ENCODE assay signal across 8 cellular contexts in the genomic region with DNA sequence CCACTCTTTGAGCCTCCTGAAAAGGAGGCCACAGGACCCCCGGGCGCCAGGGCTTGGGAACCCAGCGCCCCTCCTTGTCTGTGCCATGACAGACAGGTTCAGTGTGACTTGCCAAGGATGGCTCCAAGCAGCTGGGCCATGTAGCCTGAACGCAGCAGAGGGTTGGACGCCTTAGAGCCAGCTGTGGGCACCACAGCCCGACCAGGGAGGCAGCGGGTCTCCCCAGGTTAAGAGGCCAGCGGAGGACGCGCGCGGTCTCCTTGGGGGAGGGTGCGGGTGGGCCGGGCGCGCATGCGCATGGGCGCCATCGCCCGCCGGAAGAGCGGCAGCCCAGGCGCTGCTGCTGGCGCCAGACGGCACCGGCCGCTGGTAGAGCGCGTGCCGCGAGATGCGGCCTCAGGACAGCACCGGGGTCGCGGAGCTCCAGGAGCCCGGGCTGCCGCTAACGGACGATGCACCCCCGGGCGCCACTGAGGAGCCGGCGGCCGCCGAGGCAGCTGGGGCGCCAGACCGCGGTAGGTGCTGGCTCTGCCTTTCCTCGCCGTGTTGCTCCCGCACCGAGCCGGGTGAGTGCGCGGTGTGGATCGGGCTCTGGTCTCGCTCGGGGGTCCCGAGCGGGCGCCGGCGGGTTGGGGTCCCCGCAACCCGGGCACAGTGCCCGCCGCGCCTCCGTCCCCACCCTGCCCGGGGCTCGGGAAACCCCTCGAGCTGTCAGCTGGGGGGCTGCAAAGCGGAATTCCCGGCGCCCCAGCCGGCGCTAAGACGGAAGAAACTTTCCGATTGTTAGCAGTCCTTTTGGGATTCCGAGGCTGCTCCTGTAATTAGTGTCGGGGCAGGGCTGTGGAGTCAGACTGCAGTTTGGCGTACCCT. TPM values are rescaled to one million over a fixed set of nuclear protein-coding genes. Genes with fewer than 3 reads are reported as not detected.
DNase-seq lines count a peak whose midpoint lies in the region; ATAC-seq and TF ChIP-seq lines count a peak whose summit lies in the region.

A gene with protein sequence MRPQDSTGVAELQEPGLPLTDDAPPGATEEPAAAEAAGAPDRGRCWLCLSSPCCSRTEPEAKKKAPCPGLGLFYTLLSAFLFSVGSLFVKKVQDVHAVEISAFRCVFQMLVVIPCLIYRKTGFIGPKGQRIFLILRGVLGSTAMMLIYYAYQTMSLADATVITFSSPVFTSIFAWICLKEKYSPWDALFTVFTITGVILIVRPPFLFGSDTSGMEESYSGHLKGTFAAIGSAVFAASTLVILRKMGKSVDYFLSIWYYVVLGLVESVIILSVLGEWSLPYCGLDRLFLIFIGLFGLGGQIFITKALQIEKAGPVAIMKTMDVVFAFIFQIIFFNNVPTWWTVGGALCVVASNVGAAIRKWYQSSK (plus strand): TSS at position 333 of the 870 bp plus-strand sequence. CDS start 56 bp downstream, at position 389.

- peak within 1 kb of the TSS; percentile 77 to 85 for H3K4me3 Mint-ChIP-seq in stimulated activated naive CD8-positive, alpha-beta T cell treated with anti-CD3 and anti-CD28 coated beads, Interleukin-15, amount 100 ng/mL, for 72 hours

- H2AFZ ChIP-seq in neural cell (ENCODE audit: low read depth, low read length) = peak within 1 kb of the TSS; percentile 58

- H3F3A ChIP-seq in neural cell (ENCODE audit: insufficient read depth, low read length, poor library complexity, severe bottlenecking) = no peaks in the 10 kb centered on the region

- peak within 1 kb of the TSS; percentile 58 to 93 (median 76) for H3K4me3 ChIP-seq in Peyer's patch
- peak within 1 kb of the TSS; percentile 89 for H3K4me3 ChIP-seq in neural cell (ENCODE audit: low read length)

- peaks cover 16% of the 10 kb centered on the region for H3K27me3 Mint-ChIP-seq in stimulated activated naive CD8-positive, alpha-beta T cell treated with anti-CD3 and anti-CD28 coated beads, Interleukin-15, amount 100 ng/mL, for 72 hours

- peak; percentile 12 for DNase-seq in DMS 273 treated with DMSO at 0.1 percent for 48 hours (lab: John Stamatoyannopoulos, UW)
- DNase-seq in HT1080 (ENCODE audit: low read depth) = peak; percentile 75
- peak; percentile 55 to 83 (median 82) for DNase-seq in Peyer's patch
- DNase-seq in activated T-helper 1 cell treated with anti-CD3 and anti-CD28 coated beads, Interleukin-2, amount 50 U/mL, for 16 hours (ENCODE audit: low read depth in 1 of 2, low spot score in 1 of 2) = peak; percentile 43 to 54
- peak; percentile 45 for DNase-seq in fibroblast of the conjunctiva (ENCODE audit: low read depth)
- peak; percentile 55 to 69 for DNase-seq in stimulated activated naive CD8-positive, alpha-beta T cell treated with anti-CD3 and anti-CD28 coated beads, Interleukin-15, amount 100 ng/mL, for 72 hours

- H3K27ac ChIP-seq in Peyer's patch (peak within 1 kb of the TSS; percentile 44 to 72 (median 64)), neural cell (ENCODE audit: low read length) (peak within 1 kb of the TSS; percentile 4)

- H3K4me1 Mint-ChIP-seq in stimulated activated naive CD8-positive, alpha-beta T cell treated with anti-CD3 and anti-CD28 coated beads, Interleukin-15, amount 100 ng/mL, for 72 hours = peaks cover 40% of the 10 kb centered on the region

- peak within 1 kb of the TSS; percentile 75 for H3K9ac ChIP-seq in neural cell (ENCODE audit: low read length)

- no peaks in the 10 kb centered on the region for H3K9me2 ChIP-seq in neural cell (ENCODE audit: insufficient read depth, low read length)

- TF ChIP-seq EP300 in neural cell (conservative IDR thresholded peaks at IDR 0.05; ENCODE audit: poor library complexity, severe bottlenecking) = peak; percentile 29

- peak within 1 kb of the TSS; percentile 80 for H3K4me2 ChIP-seq in neural cell (ENCODE audit: low read length)

- H3K4me1 ChIP-seq in Peyer's patch = peaks cover 0 to 11% (median 4%) of the 10 kb centered on the region in 4 donors

- TF ChIP-seq CTCF in Peyer's patch (IDR thresholded peaks at IDR 0.05) = no peak
- peak; percentile 52 for TF ChIP-seq CTCF in neural cell (IDR thresholded peaks at IDR 0.05; ENCODE audit: poor library complexity, severe bottlenecking)

- H4K20me1 ChIP-seq in neural cell (ENCODE audit: insufficient read depth) = no peaks in the 10 kb centered on the region

- H3K27me3 ChIP-seq in Peyer's patch = no peaks in the 10 kb centered on the region
- H3K27me3 ChIP-seq in neural cell (ENCODE audit: insufficient read depth, low read depth, low read length) = peaks cover 12% of the 10 kb centered on the region

- H3K9me3 ChIP-seq in Peyer's patch (no peaks in the 10 kb centered on the region), neural cell (ENCODE audit: low read length) (no peaks in the 10 kb centered on the region)

- H3K9me3 Mint-ChIP-seq in stimulated activated naive CD8-positive, alpha-beta T cell treated with anti-CD3 and anti-CD28 coated beads, Interleukin-15, amount 100 ng/mL, for 72 hours = no peaks in the 10 kb centered on the region

- TF ChIP-seq RAD21 in neural cell (conservative IDR thresholded peaks at IDR 0.05) = no peak

- no peaks in the 10 kb centered on the region for H3K79me2 ChIP-seq in neural cell (replicated peaks; ENCODE audit: insufficient read depth, low read length)

- peak within 1 kb of the TSS; percentile 85 to 87 for H3K27ac Mint-ChIP-seq in stimulated activated naive CD8-positive, alpha-beta T cell treated with anti-CD3 and anti-CD28 coated beads, Interleukin-15, amount 100 ng/mL, for 72 hours

- ATAC-seq in GM21381 (IDR thresholded peaks at IDR 0.05; ENCODE audit: unreplicated experiment) = peak; percentile 92
- peak; percentile 93 for ATAC-seq in stimulated activated naive CD8-positive, alpha-beta T cell treated with anti-CD3 and anti-CD28 coated beads, Interleukin-15, amount 100 ng/mL, for 72 hours

- H3K36me3 ChIP-seq in Peyer's patch (no peaks in the 10 kb centered on the region), neural cell (ENCODE audit: insufficient read depth, low read length) (no peaks in the 10 kb centered on the region)

- TF ChIP-seq POLR2A in Peyer's patch (IDR thresholded peaks at IDR 0.05) = peak; percentile 79 to 80

TF ChIP-seq in neural cell, 6 proteins besides CTCF, POLR2A, EP300 and RAD21:
- TF ChIP-seq EZH2 (IDR thresholded peaks at IDR 0.05; ENCODE audit: borderline replicate concordance, insufficient read depth, low read length, poor library complexity, severe bottlenecking) = no peak
- TF ChIP-seq POLR2AphosphoS5 (IDR thresholded peaks at IDR 0.05) = peak; percentile 13
- TF ChIP-seq TAF1 (IDR thresholded peaks at IDR 0.05; ENCODE audit: low read depth) = no peak
- TF ChIP-seq MXI1 (conservative IDR thresholded peaks at IDR 0.05; ENCODE audit: poor library complexity, severe bottlenecking) = peak; percentile 86
- peak; percentile 56 for TF ChIP-seq SMC3 (conservative IDR thresholded peaks at IDR 0.05; ENCODE audit: poor library complexity)
- TF ChIP-seq, protein P1, sequence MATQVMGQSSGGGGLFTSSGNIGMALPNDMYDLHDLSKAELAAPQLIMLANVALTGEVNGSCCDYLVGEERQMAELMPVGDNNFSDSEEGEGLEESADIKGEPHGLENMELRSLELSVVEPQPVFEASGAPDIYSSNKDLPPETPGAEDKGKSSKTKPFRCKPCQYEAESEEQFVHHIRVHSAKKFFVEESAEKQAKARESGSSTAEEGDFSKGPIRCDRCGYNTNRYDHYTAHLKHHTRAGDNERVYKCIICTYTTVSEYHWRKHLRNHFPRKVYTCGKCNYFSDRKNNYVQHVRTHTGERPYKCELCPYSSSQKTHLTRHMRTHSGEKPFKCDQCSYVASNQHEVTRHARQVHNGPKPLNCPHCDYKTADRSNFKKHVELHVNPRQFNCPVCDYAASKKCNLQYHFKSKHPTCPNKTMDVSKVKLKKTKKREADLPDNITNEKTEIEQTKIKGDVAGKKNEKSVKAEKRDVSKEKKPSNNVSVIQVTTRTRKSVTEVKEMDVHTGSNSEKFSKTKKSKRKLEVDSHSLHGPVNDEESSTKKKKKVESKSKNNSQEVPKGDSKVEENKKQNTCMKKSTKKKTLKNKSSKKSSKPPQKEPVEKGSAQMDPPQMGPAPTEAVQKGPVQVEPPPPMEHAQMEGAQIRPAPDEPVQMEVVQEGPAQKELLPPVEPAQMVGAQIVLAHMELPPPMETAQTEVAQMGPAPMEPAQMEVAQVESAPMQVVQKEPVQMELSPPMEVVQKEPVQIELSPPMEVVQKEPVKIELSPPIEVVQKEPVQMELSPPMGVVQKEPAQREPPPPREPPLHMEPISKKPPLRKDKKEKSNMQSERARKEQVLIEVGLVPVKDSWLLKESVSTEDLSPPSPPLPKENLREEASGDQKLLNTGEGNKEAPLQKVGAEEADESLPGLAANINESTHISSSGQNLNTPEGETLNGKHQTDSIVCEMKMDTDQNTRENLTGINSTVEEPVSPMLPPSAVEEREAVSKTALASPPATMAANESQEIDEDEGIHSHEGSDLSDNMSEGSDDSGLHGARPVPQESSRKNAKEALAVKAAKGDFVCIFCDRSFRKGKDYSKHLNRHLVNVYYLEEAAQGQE (IDR thresholded peaks at IDR 0.05; ENCODE audit: borderline replicate concordance) = no peak

RNA-seq across cellular contexts. Expression of the gene that starts here (rescaled TPM):
- total RNA-seq in HT1080 (2014; rRNA removed; shearing (Covaris generic)) = 12.4 and 15.0 TPM in 2 replicates
- polyA plus RNA-seq in HT1080 (2015; cell fraction: cytosol; rRNA removed) = 13.4 TPM in 2 replicates
- 10.2 and 10.5 TPM in 2 replicates for polyA plus RNA-seq in HT1080 (2015; cell fraction: nucleus; rRNA removed)
- total RNA-seq in Peyer's patch = 10 to 100 TPM in 3 of 4 donors, not detected in 1; 21.1 to 69.7 (median 68.3) TPM
- polyA plus RNA-seq in neural cell = 3.3 and 3.5 TPM in 2 replicates
- polyA minus RNA-seq in neural cell = 5.7 and 6.8 TPM in 2 replicates

Comparison
In these comparisons a context has a peak if more than half of its experiments do, and no peak if none do; other contexts are left out.
1. Peak in every context shown above with its lines: DNase-seq, ATAC-seq, H3K4me3 ChIP-seq and H3K27ac ChIP-seq.
2. DNase-seq: peak in every context shown above with its lines; median percentile 82 in Peyer's patch; 75 in HT1080; 62 in stimulated activated naive CD8-positive, alpha-beta T cell treated with anti-CD3 and anti-CD28 coated beads, Interleukin-15, amount 100 ng/mL, for 72 hours; 48 in activated T-helper 1 cell treated with anti-CD3 and anti-CD28 coated beads, Interleukin-2, amount 50 U/mL, for 16 hours; 45 in fibroblast of the conjunctiva; 12 in DMS 273 treated with DMSO at 0.1 percent for 48 hours.